In the genomic region with DNA sequence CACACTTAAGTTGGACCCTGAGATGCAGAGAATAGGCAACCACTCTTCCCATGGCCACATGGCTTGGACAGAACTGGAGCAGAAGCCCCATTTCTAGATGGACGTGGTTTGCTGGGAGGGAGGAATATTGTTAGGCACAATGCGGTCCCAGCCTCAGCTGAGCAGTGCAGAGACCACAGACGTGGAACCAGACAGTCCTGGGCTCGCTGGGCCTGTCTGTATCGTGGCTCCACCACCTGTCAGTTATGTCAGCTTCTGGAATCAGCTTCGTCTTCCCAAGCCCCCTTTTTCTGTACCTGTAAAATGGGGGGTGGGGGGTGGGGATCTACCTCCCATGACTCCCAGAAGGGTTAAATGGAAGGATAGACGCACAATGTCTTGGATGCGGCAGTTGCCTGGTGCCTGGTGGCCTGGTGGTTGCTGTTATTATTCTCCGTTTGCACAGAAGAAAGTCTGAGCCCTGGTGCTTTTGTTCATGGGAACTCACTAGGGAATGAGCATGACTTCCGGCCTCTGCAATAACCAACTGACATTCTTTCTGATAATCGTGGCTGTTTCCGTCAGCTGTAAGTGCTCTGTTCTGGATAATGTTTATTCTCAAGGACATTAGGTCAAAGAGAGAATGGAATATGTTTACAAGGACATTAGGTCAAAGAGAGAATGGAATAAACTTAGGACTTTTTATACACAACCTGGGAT, we compare ENCODE assay signal across 19 cellular contexts. TPM values are rescaled to one million over a fixed set of nuclear protein-coding genes. Genes with fewer than 3 reads are reported as not detected.
DNase-seq lines count a peak whose midpoint lies in the region; ATAC-seq, FAIRE-seq and TF ChIP-seq lines count a peak whose summit lies in the region.
"Had no signal": no experiment of that assay in that cellular context is flagged by ENCODE, and none has a peak within 500 bp of the region (broad histone marks: within the 10 kb centered on the region; RNA-seq: fewer than 3 reads in every experiment).

No MANE protein-coding gene starts in this region.

- no peak overlapping the region for H3K9ac ChIP-seq in HepG2 (ENCODE audit: insufficient read depth, low read depth, low read length)
- H3K9ac ChIP-seq: BLaER1 treated with 17β-estradiol and CSF1 and Interleukin-3, amounts not matched to agents 10 nM and 100 nM had no signal

- H4K20me1 ChIP-seq in HepG2 (ENCODE audit: insufficient read depth, low read length), result no peaks in the 10 kb centered on the region
- H4K20me1 ChIP-seq: BLaER1 treated with 17β-estradiol and CSF1 and Interleukin-3, amounts not matched to agents 10 nM and 100 nM had no signal

- no peak overlapping the region for H2AFZ ChIP-seq in HepG2 (ENCODE audit: low read length)

- no peak for TF ChIP-seq RAD21 in HepG2 (CRISPR knock-in tag; IDR thresholded peaks at IDR 0.05)

- H3K79me2 ChIP-seq in HepG2 (ENCODE audit: insufficient read depth, low read length), result no peaks in the 10 kb centered on the region

- peak; percentile 10 for ATAC-seq in esophagus mucosa
- peak; percentile 34 for ATAC-seq in HepG2
- ATAC-seq: activated CD4-positive, CD25-positive, alpha-beta regulatory T cell treated with anti-CD3 and anti-CD28 coated beads, Interleukin-2, amount 50 U/mL, for 24 hours had no signal

- CTCF ChIA-PET in HepG2 (lab: Yijun Ruan, JAX; ENCODE audit: low intra/inter-chr PET ratio, low total read pairs), result interaction anchor here (2.1 kb wide), 1 partner anchor 25 kb away, joined by 11 read pairs; no protein-coding TSS in a partner anchor
- CTCF ChIA-PET in RWPE1 (lab: Yijun Ruan, JAX), result interaction anchor here (0.7 to 1.0 kb wide), 2 partner anchors 15 to 16 kb away, joined by 3 read pairs; no protein-coding TSS in a partner anchor

- H3K27me3 ChIP-seq in Peyer's patch (no peaks in the 10 kb centered on the region), HepG2 (ENCODE audit: control insufficient read depth in 1 of 2, insufficient read depth in 2 of 2, low read length in 2 of 2) (peaks cover 0 to 11% of the 10 kb centered on the region in 2 experiments; a peak in 2 of 5 replicates), spleen (replicated peaks in 1 of 7) (no peaks in the 10 kb centered on the region)
- H3K27me3 ChIP-seq: BLaER1 treated with 17β-estradiol and CSF1 and Interleukin-3, amounts not matched to agents 10 nM and 100 nM had no signal

- TF ChIP-seq POLR2A in Peyer's patch (IDR thresholded peaks at IDR 0.05) (no peak), HepG2 (IDR thresholded peaks at IDR 0.05; ENCODE audit: insufficient read depth in 1 of 2, low read depth in 2 of 2, low read length in 2 of 2) (no peak), spleen (IDR thresholded peaks at IDR 0.05) (no peak)

- POLR2A ChIA-PET in HepG2 (lab: Yijun Ruan, JAX) (interaction anchor here (0.7 kb wide), 1 partner anchor 26 kb away, joined by 3 read pairs; no protein-coding TSS in a partner anchor), RWPE1 (lab: Yijun Ruan, JAX; ENCODE audit: low non-redundant PET) (no interaction called here)

- no peak for FAIRE-seq in HepG2 (lab: Jason Lieb, UNC)
- FAIRE-seq: astrocyte, GM12892 had no signal

- H3K4me1 ChIP-seq in Peyer's patch (no peaks in the 10 kb centered on the region), HepG2 (ENCODE audit: insufficient read depth, low read length) (peaks cover 18% of the 10 kb centered on the region), spleen (peaks cover 0 to 29% (median 16%) of the 10 kb centered on the region in 6 donors)
- H3K4me1 ChIP-seq: BLaER1 treated with 17β-estradiol and CSF1 and Interleukin-3, amounts not matched to agents 10 nM and 100 nM had no signal

- H3K36me3 ChIP-seq in Peyer's patch (no peaks in the 10 kb centered on the region), HepG2 (replicated peaks in 1 of 2; ENCODE audit: control insufficient read depth in 1 of 2, insufficient read depth in 2 of 2, low read length in 2 of 2) (no peaks in the 10 kb centered on the region), spleen (no peaks in the 10 kb centered on the region)
- H3K36me3 ChIP-seq: BLaER1 treated with 17β-estradiol and CSF1 and Interleukin-3, amounts not matched to agents 10 nM and 100 nM had no signal

- in situ Hi-C loops in HepG2 (cut with HindIII; ENCODE audit: extremely low pct_ligation_motif_present, low pct_unique_long_range_greater_than_20kb), result no loop called here

- DNase-seq in Peyer's patch (peak in 2 of 3 donors; percentile 25 to 33), HepG2 (ENCODE audit: low spot score) (peak; percentile 51), spleen (peak; percentile 62), MV-4-11 (lab: John Stamatoyannopoulos, UW) (no peak), RWPE1 (ENCODE audit: low spot score) (no peak), HT-29 (ENCODE audit: low spot score) (no peak)
- DNase-seq in stimulated activated CD4-positive, alpha-beta T cell treated with anti-CD3 and anti-CD28 coated beads, Interleukin-4, amount 100 ng/mL, for 1 hour, result no peak
- DNase-seq: activated T-cell treated with anti-CD3 and anti-CD28 coated beads, Interleukin-2, amount 50 U/mL, for 24 hours; DND-41; hypothalamus; T-helper 1 cell had no signal

- WGBS in HepG2 (ENCODE audit: low lambda C conversion rate), result 49% methylated on average over 10 of the region's 12 CpGs
- WGBS in spleen, 5 donors, result 57 to 82% (median 67%) methylated on average over 11 to 12 of the region's 12 CpGs

- H3K27ac ChIP-seq in Peyer's patch (peak overlapping the region in 2 of 4 donors; percentile 55 to 70), HepG2 (ENCODE audit: extremely low read length, insufficient read depth, low read length) (no peak overlapping the region), spleen (peak overlapping the region; percentile 29 to 83 (median 78)), RWPE1 (no peak overlapping the region)
- H3K27ac ChIP-seq: BLaER1 treated with 17β-estradiol and CSF1 and Interleukin-3, amounts not matched to agents 10 nM and 100 nM; HL-60 had no signal

- BruUV-seq in HepG2 (replicated peaks; lab: Mats Ljungman, UMichigan), result no TSS peak

- no peak for TF ChIP-seq CTCF in Peyer's patch (IDR thresholded peaks at IDR 0.05)
- TF ChIP-seq CTCF in HepG2 (CRISPR knock-in tag; IDR thresholded peaks at IDR 0.05), result no peak
- no peak for TF ChIP-seq CTCF in spleen (IDR thresholded peaks at IDR 0.05 in 8 of 11, conservative IDR thresholded peaks at IDR 0.05 in 3 of 11)
- no peak for TF ChIP-seq CTCF in RWPE1 (conservative IDR thresholded peaks at IDR 0.05; ENCODE audit: low read depth)

- no peak for TF ChIP-seq EP300 in HepG2 (IDR thresholded peaks at IDR 0.05; ENCODE audit: low read depth in 2 of 2, low read length in 2 of 2)
- no peak for TF ChIP-seq EP300 in HepG2 (CRISPR knock-in tag; IDR thresholded peaks at IDR 0.05; ENCODE audit: borderline replicate concordance)

- H3K9me3 ChIP-seq in Peyer's patch, result no peaks in the 10 kb centered on the region
- H3K9me3 ChIP-seq in HepG2 (ENCODE audit: low read length), result no peaks in the 10 kb centered on the region
- peaks cover 0 to 10% (median 3%) of the 10 kb centered on the region in 8 donors for H3K9me3 ChIP-seq in spleen

- H3K4me2 ChIP-seq in HepG2 (ENCODE audit: low read depth, low read length), result peak overlapping the region; percentile 33
- H3K4me2 ChIP-seq: BLaER1 treated with 17β-estradiol and CSF1 and Interleukin-3, amounts not matched to agents 10 nM and 100 nM had no signal

- intact Hi-C loops in HepG2 (cut with micrococcal nuclease; ENCODE audit: unreplicated experiment) (loop anchor here (1.0 kb wide), 1 partner anchor 24 kb away; no protein-coding TSS in a partner anchor), spleen (cut with DNase I; ENCODE audit: low total_unique reads) (no loop called here)

- H3K4me3 ChIP-seq in Peyer's patch (no peak overlapping the region), HepG2 (replicated peaks in 1 of 3; ENCODE audit: insufficient read depth in 1 of 3, low read depth in 2 of 3, low read length in 3 of 3) (0 out of 6 replicates have a peak overlapping the region, but pooled peaks of 1 of the 3 experiments have one; percentile 1), spleen (no peak overlapping the region)
- H3K4me3 ChIP-seq: BLaER1 treated with 17β-estradiol and CSF1 and Interleukin-3, amounts not matched to agents 10 nM and 100 nM had no signal

RNA-seq across cellular contexts. Expression of a gene that starts 31.4 kb away (rescaled TPM):
- total RNA-seq in Peyer's patch (1 to 10 TPM in 2 of 4 donors, under 1 TPM in 1, not detected in 1; 0.70 to 5.8 (median 1.1) TPM), esophagus mucosa (not detected), HepG2 (2016; rRNA removed; fragmentation: Illumina TruSeq; extraction: Trizol) (2.5 and 3.0 TPM in 2 replicates), spleen (1 to 10 TPM in 6 of 7 donors, under 1 TPM in 1; 0.64 to 8.0 (median 4.7) TPM)
- 1.2 and 1.9 TPM in 2 replicates for total RNA-seq in HepG2 (2016; cell fraction: cytosol; rRNA removed; fragmentation: Illumina TruSeq; extraction: Trizol; ENCODE audit: low read depth)
- total RNA-seq in HepG2 (2016; cell fraction: insoluble cytoplasmic fraction; rRNA removed; fragmentation: Illumina TruSeq; extraction: Trizol), result 2.5 and 3.0 TPM in 2 replicates
- total RNA-seq in HepG2 (2016; cell fraction: membrane; rRNA removed; fragmentation: Illumina TruSeq; extraction: Trizol), result 2.2 and 2.3 TPM in 2 replicates
- 2.7 and 3.4 TPM in 2 replicates for total RNA-seq in HepG2 (2016; cell fraction: nucleus; rRNA removed; fragmentation: Illumina TruSeq; extraction: Trizol)
- polyA plus RNA-seq in HepG2 (2011; rRNA removed) (1.5 and 2.6 TPM in 2 replicates), spleen (1 to 10 TPM; 1.9 to 3.2 (median 2.0) TPM)
- polyA plus RNA-seq in HepG2 (2011; cell fraction: cytosol; rRNA removed), result 2.8 TPM in 2 replicates
- polyA plus RNA-seq in HepG2 (2011; cell fraction: nucleus; rRNA removed), result 4.0 and 4.6 TPM in 2 replicates
- polyA plus RNA-seq in HepG2 (2012), result 1.6 and 1.9 TPM in 2 replicates
- polyA plus RNA-seq in HepG2 (2016; cell fraction: cytosol; fragmentation: Illumina TruSeq; extraction: Trizol; ENCODE audit: low read depth), result 0.71 and 0.78 TPM in 2 replicates
- polyA plus RNA-seq in HepG2 (2016; cell fraction: insoluble cytoplasmic fraction; fragmentation: Illumina TruSeq; extraction: Trizol; ENCODE audit: low read depth), result 2.0 and 3.6 TPM in 2 replicates
- 1.5 TPM in 2 replicates for polyA plus RNA-seq in HepG2 (2016; cell fraction: membrane; fragmentation: Illumina TruSeq; extraction: Trizol; ENCODE audit: low read depth)
- 5.0 and 5.6 TPM in 2 replicates for polyA plus RNA-seq in HepG2 (2016; cell fraction: nucleus; fragmentation: Illumina TruSeq; extraction: Trizol; ENCODE audit: insufficient read depth, low read depth)
- 1.8 TPM in 1 of 2 replicates, not detected in the other for polyA minus RNA-seq in HepG2 (2011; rRNA and poly(A)+ RNA removed; ENCODE audit: low replicate concordance)
- polyA minus RNA-seq in HepG2 (2011; cell fraction: cytosol; rRNA and poly(A)+ RNA removed), result 0.69 and 1.3 TPM in 2 replicates
- polyA minus RNA-seq in HepG2 (2011; cell fraction: nucleus; rRNA and poly(A)+ RNA removed), result 2.6 and 2.8 TPM in 2 replicates
- total RNA-seq in HT-29 (2014; rRNA removed; shearing (Covaris generic)), result not detected in 2 replicates
- total RNA-seq: astrocyte, progenitor cell of endocrine pancreas had no signal

RNA-seq across cellular contexts. Expression of a gene that starts 31.7 kb away (rescaled TPM):
- total RNA-seq in Peyer's patch (not detected), esophagus mucosa (not detected), HepG2 (2016; rRNA removed; fragmentation: Illumina TruSeq; extraction: Trizol) (0.11 TPM in 1 of 2 replicates, not detected in the other), spleen (not detected)
- 0.20 TPM in 1 of 2 replicates, not detected in the other for total RNA-seq in HepG2 (2016; cell fraction: cytosol; rRNA removed; fragmentation: Illumina TruSeq; extraction: Trizol; ENCODE audit: low read depth)
- 0.19 TPM in 1 of 2 replicates, not detected in the other for total RNA-seq in HepG2 (2016; cell fraction: insoluble cytoplasmic fraction; rRNA removed; fragmentation: Illumina TruSeq; extraction: Trizol)
- total RNA-seq in HepG2 (2016; cell fraction: membrane; rRNA removed; fragmentation: Illumina TruSeq; extraction: Trizol), result 0.14 TPM in 1 of 2 replicates, not detected in the other
- total RNA-seq in HepG2 (2016; cell fraction: nucleus; rRNA removed; fragmentation: Illumina TruSeq; extraction: Trizol), result 0.25 and 0.43 TPM in 2 replicates
- polyA plus RNA-seq in HepG2 (2011; rRNA removed) (0.04 and 0.08 TPM in 2 replicates), spleen (not detected)
- polyA plus RNA-seq in HepG2 (2011; cell fraction: cytosol; rRNA removed), result 0.03 TPM in 1 of 2 replicates, not detected in the other
- 0.07 and 0.16 TPM in 2 replicates for polyA plus RNA-seq in HepG2 (2011; cell fraction: nucleus; rRNA removed)
- polyA plus RNA-seq in HepG2 (2012), result not detected in 2 replicates
- not detected in 2 replicates for polyA plus RNA-seq in HepG2 (2016; cell fraction: cytosol; fragmentation: Illumina TruSeq; extraction: Trizol; ENCODE audit: low read depth)
- polyA plus RNA-seq in HepG2 (2016; cell fraction: insoluble cytoplasmic fraction; fragmentation: Illumina TruSeq; extraction: Trizol; ENCODE audit: low read depth), result 0.25 TPM in 1 of 2 replicates, not detected in the other
- 0.08 TPM in 1 of 2 replicates, not detected in the other for polyA plus RNA-seq in HepG2 (2016; cell fraction: membrane; fragmentation: Illumina TruSeq; extraction: Trizol; ENCODE audit: low read depth)
- polyA plus RNA-seq in HepG2 (2016; cell fraction: nucleus; fragmentation: Illumina TruSeq; extraction: Trizol; ENCODE audit: insufficient read depth, low read depth), result 0.92 and 1.3 TPM in 2 replicates
- not detected in 2 replicates for polyA minus RNA-seq in HepG2 (2011; rRNA and poly(A)+ RNA removed; ENCODE audit: low replicate concordance)
- not detected in 2 replicates for polyA minus RNA-seq in HepG2 (2011; cell fraction: cytosol; rRNA and poly(A)+ RNA removed)
- 0.39 TPM in 1 of 2 replicates, not detected in the other for polyA minus RNA-seq in HepG2 (2011; cell fraction: nucleus; rRNA and poly(A)+ RNA removed)
- total RNA-seq in HT-29 (2014; rRNA removed; shearing (Covaris generic)), result not detected in 2 replicates
- total RNA-seq: astrocyte, mesothelial cell of epicardium, progenitor cell of endocrine pancreas had no signal

RNA-seq across cellular contexts. Expression of a gene that starts 51.2 kb away (rescaled TPM):
- total RNA-seq in Peyer's patch, result 1,000 to 10,000 TPM in 3 of 4 donors, 100 to 1,000 TPM in 1; 855 to 2,886 (median 1,081) TPM
- total RNA-seq in esophagus mucosa, result 1,503 TPM
- 3,686 and 4,415 TPM in 2 replicates for total RNA-seq in HepG2 (2016; rRNA removed; fragmentation: Illumina TruSeq; extraction: Trizol)
- 5,456 and 6,100 TPM in 2 replicates for total RNA-seq in HepG2 (2016; cell fraction: cytosol; rRNA removed; fragmentation: Illumina TruSeq; extraction: Trizol; ENCODE audit: low read depth)
- total RNA-seq in HepG2 (2016; cell fraction: insoluble cytoplasmic fraction; rRNA removed; fragmentation: Illumina TruSeq; extraction: Trizol), result 3,753 and 4,559 TPM in 2 replicates
- total RNA-seq in HepG2 (2016; cell fraction: membrane; rRNA removed; fragmentation: Illumina TruSeq; extraction: Trizol), result 7,013 and 7,026 TPM in 2 replicates
- 1,357 and 1,550 TPM in 2 replicates for total RNA-seq in HepG2 (2016; cell fraction: nucleus; rRNA removed; fragmentation: Illumina TruSeq; extraction: Trizol)
- 3,283 and 4,040 TPM in 2 replicates for polyA plus RNA-seq in HepG2 (2011; rRNA removed)
- polyA plus RNA-seq in HepG2 (2011; cell fraction: cytosol; rRNA removed), result 3,092 and 3,668 TPM in 2 replicates
- 687 and 772 TPM in 2 replicates for polyA plus RNA-seq in HepG2 (2011; cell fraction: nucleus; rRNA removed)
- polyA plus RNA-seq in HepG2 (2012), result 3,723 and 4,459 TPM in 2 replicates
- 5,030 and 5,352 TPM in 2 replicates for polyA plus RNA-seq in HepG2 (2016; cell fraction: cytosol; fragmentation: Illumina TruSeq; extraction: Trizol; ENCODE audit: low read depth)
- polyA plus RNA-seq in HepG2 (2016; cell fraction: insoluble cytoplasmic fraction; fragmentation: Illumina TruSeq; extraction: Trizol; ENCODE audit: low read depth), result 4,110 and 4,812 TPM in 2 replicates
- polyA plus RNA-seq in HepG2 (2016; cell fraction: membrane; fragmentation: Illumina TruSeq; extraction: Trizol; ENCODE audit: low read depth), result 6,339 and 6,476 TPM in 2 replicates
- 2,377 and 2,486 TPM in 2 replicates for polyA plus RNA-seq in HepG2 (2016; cell fraction: nucleus; fragmentation: Illumina TruSeq; extraction: Trizol; ENCODE audit: insufficient read depth, low read depth)
- 217 and 248 TPM in 2 replicates for polyA minus RNA-seq in HepG2 (2011; rRNA and poly(A)+ RNA removed; ENCODE audit: low replicate concordance)
- polyA minus RNA-seq in HepG2 (2011; cell fraction: cytosol; rRNA and poly(A)+ RNA removed), result 598 and 688 TPM in 2 replicates
- polyA minus RNA-seq in HepG2 (2011; cell fraction: nucleus; rRNA and poly(A)+ RNA removed), result 243 and 285 TPM in 2 replicates
- total RNA-seq in spleen, result 1,000 to 10,000 TPM in 6 of 7 donors, 100 to 1,000 TPM in 1; 901 to 3,930 (median 1,217) TPM
- polyA plus RNA-seq in spleen, result 1,000 to 10,000 TPM; 3,976 to 6,688 (median 5,664) TPM
- 1,412 and 1,563 TPM in 2 replicates for total RNA-seq in HT-29 (2014; rRNA removed; shearing (Covaris generic))

Comparison
In these comparisons a context has a peak if more than half of its experiments do, and no peak if none do; other contexts are left out.
1. DNase-seq: peak in Peyer's patch (2 of 3), HepG2 (single experiment) and spleen (single experiment); none in stimulated activated CD4-positive, alpha-beta T cell treated with anti-CD3 and anti-CD28 coated beads, Interleukin-4, amount 100 ng/mL, for 1 hour (single experiment), MV-4-11 (single experiment), RWPE1 (single experiment) and HT-29 (single experiment).
2. H3K27ac ChIP-seq: peak in spleen (8 of 8); none in HepG2 (single experiment) and RWPE1 (single experiment).